Comparison of ENCODE assay signal across 34 cellular contexts in genomic region chr3:15819043-15819442, GRCh38.
"Had no signal": no experiment of that assay in that cellular context is flagged by ENCODE, and none has a peak within 500 bp of the region (broad histone marks: within the 10 kb centered on the region; RNA-seq: fewer than 3 reads in every experiment).

No MANE protein-coding gene starts in this region.

- DNase-seq: activated CD4-positive, alpha-beta memory T cell treated with anti-CD3 and anti-CD28 coated beads for 36 hours; activated CD4-positive, alpha-beta T cell treated with anti-CD3 and anti-CD28 coated beads for 36 hours; activated CD4-positive, alpha-beta T cell treated with anti-CD3 and anti-CD28 coated beads, Interleukin-2, amount 10 ng/mL, durations not matched to agents 24 days and 14 days; activated CD4-positive, CD25-positive, alpha-beta regulatory T cell; activated CD4-positive, CD25-positive, alpha-beta regulatory T cell treated with anti-CD3 and anti-CD28 coated beads, Interleukin-2, amount 50 U/mL, for 72 hours; activated CD8-positive, alpha-beta memory T cell treated with anti-CD3 and anti-CD28 coated beads, Interleukin-2, amount 10 ng/mL, durations not matched to agents 7 days and 5 days; activated CD8-positive, alpha-beta memory T cell treated with anti-CD3 and anti-CD28 coated beads, Interleukin-2, amount 50 U/mL, for 4 hours; activated CD8-positive, alpha-beta T cell treated with anti-CD3 and anti-CD28 coated beads, Interleukin-2, amount 10 ng/mL, durations not matched to agents 7 days and 5 days; activated effector memory CD4-positive, alpha-beta T cell treated with anti-CD3 and anti-CD28 coated beads, Interleukin-2, amount 50 U/mL, for 16 hours; activated naive CD4-positive, alpha-beta T cell treated with anti-CD3 and anti-CD28 coated beads for 36 hours; activated T-cell treated with anti-CD3 and anti-CD28 coated beads, Interleukin-2, amount 50 U/mL, for 1 hour; activated T-cell treated with anti-CD3 and anti-CD28 coated beads, Interleukin-2, amount 50 U/mL, for 48 hours; amygdala; aorta; central memory CD4-positive, alpha-beta T cell; cerebellar nuclear complex; colonic mucosa; effector CD8-positive, alpha-beta T cell; esophagus squamous epithelium; foreskin melanocyte; head of caudate nucleus; T-cell; T1000; WERI-Rb-1 had no signal

- H3K4me3 ChIP-seq: breast epithelium, cardiac muscle cell, colonic mucosa, esophagus squamous epithelium, gastroesophageal sphincter had no signal

- H3K27ac Mint-ChIP-seq: activated CD4-positive, alpha-beta memory T cell treated with anti-CD3 and anti-CD28 coated beads for 36 hours; activated CD4-positive, alpha-beta T cell treated with anti-CD3 and anti-CD28 coated beads for 36 hours; activated CD4-positive, alpha-beta T cell treated with anti-CD3 and anti-CD28 coated beads, Interleukin-2, amount 10 ng/mL, durations not matched to agents 24 days and 14 days; activated CD8-positive, alpha-beta memory T cell treated with anti-CD3 and anti-CD28 coated beads, Interleukin-2, amount 10 ng/mL, durations not matched to agents 7 days and 5 days; activated CD8-positive, alpha-beta T cell treated with anti-CD3 and anti-CD28 coated beads, Interleukin-2, amount 10 ng/mL, durations not matched to agents 7 days and 5 days; activated naive CD4-positive, alpha-beta T cell treated with anti-CD3 and anti-CD28 coated beads for 36 hours; activated naive CD8-positive, alpha-beta T cell; activated T-helper 1 cell treated with anti-CD3 and anti-CD28 coated beads, Interleukin-12 subunit alpha, Interleukin-12 subunit beta, Interleukin-2, Interleukin-4 antibody, amounts not matched to agents 30 ng/mL and 10 ng/mL and 1 ng/mL, durations not matched to agents 14 hours and 24 hours and 36 hours; activated T-helper 2 cell treated with anti-CD3 and anti-CD28 coated beads, Interferon-gamma antibody, Interleukin-2, Interleukin-4, amounts not matched to agents 10 μg/mL and 5 μg/mL and 100 μg/mL, durations not matched to agents 14 hours and 24 hours and 36 hours; brain; T-cell; T-helper 1 cell treated with Interleukin-12 subunit alpha and Interleukin-12 subunit beta and Interleukin-4 antibody, amounts not matched to agents 30 μg/mL and 1 μg/mL, for 36 hours; T-helper 2 cell treated with Interferon-gamma antibody and Interleukin-4, amounts not matched to agents 5 μg/mL and 100 μg/mL, for 36 hours had no signal

- H3K27ac ChIP-seq: breast epithelium, cardiac muscle cell, colonic mucosa, epithelial cell of prostate, esophagus squamous epithelium, gastroesophageal sphincter, WERI-Rb-1 had no signal

- ATAC-seq: activated CD4-positive, alpha-beta T cell treated with anti-CD3 and anti-CD28 coated beads for 36 hours; activated CD8-positive, alpha-beta memory T cell treated with anti-CD3 and anti-CD28 coated beads, Interleukin-2, amount 10 ng/mL, durations not matched to agents 7 days and 5 days; activated CD8-positive, alpha-beta T cell treated with anti-CD3 and anti-CD28 coated beads, Interleukin-2, amount 10 ng/mL, durations not matched to agents 7 days and 5 days; gastroesophageal sphincter; T-cell had no signal

- H3K27me3 Mint-ChIP-seq: activated CD4-positive, alpha-beta memory T cell treated with anti-CD3 and anti-CD28 coated beads for 36 hours; activated CD4-positive, alpha-beta T cell treated with anti-CD3 and anti-CD28 coated beads for 36 hours; activated CD4-positive, alpha-beta T cell treated with anti-CD3 and anti-CD28 coated beads, Interleukin-2, amount 10 ng/mL, durations not matched to agents 24 days and 14 days; activated CD8-positive, alpha-beta memory T cell treated with anti-CD3 and anti-CD28 coated beads, Interleukin-2, amount 10 ng/mL, durations not matched to agents 7 days and 5 days; activated naive CD8-positive, alpha-beta T cell; brain; T-cell had no signal

- H3K36me3 ChIP-seq: breast epithelium, cardiac muscle cell, colonic mucosa, esophagus squamous epithelium, gastroesophageal sphincter, WERI-Rb-1 had no signal

- H3K36me3 Mint-ChIP-seq: activated CD4-positive, alpha-beta memory T cell treated with anti-CD3 and anti-CD28 coated beads for 36 hours; activated naive CD8-positive, alpha-beta T cell; T-cell had no signal

- H3K9me3 Mint-ChIP-seq: activated CD4-positive, alpha-beta memory T cell treated with anti-CD3 and anti-CD28 coated beads for 36 hours; activated CD4-positive, alpha-beta T cell treated with anti-CD3 and anti-CD28 coated beads, Interleukin-2, amount 10 ng/mL, durations not matched to agents 24 days and 14 days; activated naive CD4-positive, alpha-beta T cell treated with anti-CD3 and anti-CD28 coated beads for 36 hours; activated T-helper 1 cell treated with anti-CD3 and anti-CD28 coated beads, Interleukin-12 subunit alpha, Interleukin-12 subunit beta, Interleukin-2, Interleukin-4 antibody, amounts not matched to agents 30 ng/mL and 10 ng/mL and 1 ng/mL, durations not matched to agents 14 hours and 24 hours and 36 hours; activated T-helper 2 cell treated with anti-CD3 and anti-CD28 coated beads, Interferon-gamma antibody, Interleukin-2, Interleukin-4, amounts not matched to agents 10 μg/mL and 5 μg/mL and 100 μg/mL, durations not matched to agents 14 hours and 24 hours and 36 hours; T-cell; T-helper 1 cell treated with Interleukin-12 subunit alpha and Interleukin-12 subunit beta and Interleukin-4 antibody, amounts not matched to agents 30 μg/mL and 1 μg/mL, for 36 hours; T-helper 2 cell treated with Interferon-gamma antibody and Interleukin-4, amounts not matched to agents 5 μg/mL and 100 μg/mL, for 36 hours had no signal

- H3K4me1 ChIP-seq: breast epithelium, colonic mucosa had no signal

- H3K4me3 Mint-ChIP-seq: activated CD4-positive, alpha-beta memory T cell treated with anti-CD3 and anti-CD28 coated beads for 36 hours; activated CD4-positive, alpha-beta T cell treated with anti-CD3 and anti-CD28 coated beads for 36 hours; activated CD4-positive, alpha-beta T cell treated with anti-CD3 and anti-CD28 coated beads, Interleukin-2, amount 10 ng/mL, durations not matched to agents 24 days and 14 days; activated CD8-positive, alpha-beta memory T cell treated with anti-CD3 and anti-CD28 coated beads, Interleukin-2, amount 10 ng/mL, durations not matched to agents 7 days and 5 days; activated CD8-positive, alpha-beta T cell treated with anti-CD3 and anti-CD28 coated beads, Interleukin-2, amount 10 ng/mL, durations not matched to agents 7 days and 5 days; activated naive CD4-positive, alpha-beta T cell treated with anti-CD3 and anti-CD28 coated beads for 36 hours; activated naive CD8-positive, alpha-beta T cell; activated T-helper 1 cell treated with anti-CD3 and anti-CD28 coated beads, Interleukin-12 subunit alpha, Interleukin-12 subunit beta, Interleukin-2, Interleukin-4 antibody, amounts not matched to agents 30 ng/mL and 10 ng/mL and 1 ng/mL, durations not matched to agents 14 hours and 24 hours and 36 hours; brain; T-cell; T-helper 1 cell treated with Interleukin-12 subunit alpha and Interleukin-12 subunit beta and Interleukin-4 antibody, amounts not matched to agents 30 μg/mL and 1 μg/mL, for 36 hours; T-helper 2 cell treated with Interferon-gamma antibody and Interleukin-4, amounts not matched to agents 5 μg/mL and 100 μg/mL, for 36 hours had no signal

- H3K27me3 ChIP-seq: breast epithelium, cardiac muscle cell, colonic mucosa, esophagus squamous epithelium, gastroesophageal sphincter had no signal
